ENCODE assay signal across 22 cellular contexts in genomic region chr4:81607947-81608346, GRCh38.
DNase-seq lines count a peak whose midpoint lies in the region; ATAC-seq, FAIRE-seq and TF ChIP-seq lines count a peak whose summit lies in the region.
"Had no signal": no experiment of that assay in that cellular context is flagged by ENCODE, and none has a peak within 500 bp of the region (broad histone marks: within the 10 kb centered on the region; RNA-seq: fewer than 3 reads in every experiment).

No MANE protein-coding gene starts in this region.

- no peaks in the 10 kb centered on the region for H3K36me3 Mint-ChIP-seq in memory B cell
- H3K36me3 Mint-ChIP-seq: neural progenitor cell had no signal

- no peaks in the 10 kb centered on the region for H3K4me1 ChIP-seq in right lobe of liver
- no peaks in the 10 kb centered on the region for H3K4me1 ChIP-seq in HepG2 (ENCODE audit: insufficient read depth, low read length)
- no peaks in the 10 kb centered on the region for H3K4me1 ChIP-seq in colonic mucosa
- H3K4me1 ChIP-seq: A549, neural progenitor cell had no signal

- H3K27ac ChIP-seq in right lobe of liver (no peak overlapping the region), HepG2 (ENCODE audit: extremely low read length, insufficient read depth, low read length) (no peak overlapping the region), colonic mucosa (no peak overlapping the region)
- H3K27ac ChIP-seq: A549, brain microvascular endothelial cell, C4-2B, neural progenitor cell, tibial nerve had no signal

- ATAC-seq in right lobe of liver (peak in 3 of 4 donors; percentile 33 to 66 (median 41)), HepG2 (no peak), memory B cell (ENCODE audit: low read depth) (no peak), GM21526 (IDR thresholded peaks at IDR 0.05; ENCODE audit: low FRiP score, unreplicated experiment) (no peak), HG02981 (IDR thresholded peaks at IDR 0.05; ENCODE audit: unreplicated experiment) (no peak)
- ATAC-seq: A549; stimulated activated naive CD8-positive, alpha-beta T cell treated with anti-CD3 and anti-CD28 coated beads, Interleukin-15, Interleukin-2, amounts not matched to agents 100 U/mL and 50 U/mL, for 24 hours had no signal

- no TSS peak for BruUV-seq in HepG2 (replicated peaks; lab: Mats Ljungman, UMichigan)

- intact Hi-C loops in right lobe of liver (cut with DNase I), result no loop called here
- intact Hi-C loops in HepG2 (cut with micrococcal nuclease; ENCODE audit: unreplicated experiment), result no loop called here
- intact Hi-C loops in colonic mucosa (cut with DNase I), result no loop called here

- in situ Hi-C loops in HepG2 (cut with HindIII; ENCODE audit: extremely low pct_ligation_motif_present, low pct_unique_long_range_greater_than_20kb), result no loop called here

- H3K4me3 ChIP-seq in right lobe of liver (no peak overlapping the region), HepG2 (replicated peaks in 1 of 3; ENCODE audit: insufficient read depth in 1 of 3, low read depth in 2 of 3, low read length in 3 of 3) (no peak overlapping the region), epithelial cell of esophagus (ENCODE audit: low read length) (no peak overlapping the region), colonic mucosa (no peak overlapping the region)
- H3K4me3 ChIP-seq: A549, heart left ventricle, neural progenitor cell, tibial nerve had no signal

- no peaks in the 10 kb centered on the region for H3K27me3 ChIP-seq in right lobe of liver
- no peaks in the 10 kb centered on the region; a peak in 1 of 5 replicates for H3K27me3 ChIP-seq in HepG2 (ENCODE audit: control insufficient read depth in 1 of 2, insufficient read depth in 2 of 2, low read length in 2 of 2)
- no peaks in the 10 kb centered on the region for H3K27me3 ChIP-seq in colonic mucosa
- H3K27me3 ChIP-seq: brain microvascular endothelial cell, heart left ventricle, neural progenitor cell, tibial nerve had no signal

- no peaks in the 10 kb centered on the region for H3K79me2 ChIP-seq in HepG2 (ENCODE audit: insufficient read depth, low read length)

- no peak overlapping the region for H3K9ac ChIP-seq in HepG2 (ENCODE audit: insufficient read depth, low read depth, low read length)
- H3K9ac ChIP-seq in colonic mucosa (ENCODE audit: low read depth in 2 of 2, low read length in 2 of 2), result no peak overlapping the region
- H3K9ac ChIP-seq: neural progenitor cell had no signal

- POLR2A ChIA-PET in HepG2 (lab: Yijun Ruan, JAX), result no interaction called here

- no peak overlapping the region for H3K4me3 Mint-ChIP-seq in memory B cell
- H3K4me3 Mint-ChIP-seq: dendritic cell treated with granulocyte-macrophage colony-stimulating factor and Interleukin-4, amounts not matched to agents 40 ng/mL and 50 ng/mL, for 4 days; neural progenitor cell had no signal

- H3K9me3 ChIP-seq in right lobe of liver, result no peaks in the 10 kb centered on the region
- H3K9me3 ChIP-seq in HepG2 (ENCODE audit: low read length), result no peaks in the 10 kb centered on the region
- H3K9me3 ChIP-seq in colonic mucosa, result no peaks in the 10 kb centered on the region
- H3K9me3 ChIP-seq: A549, heart left ventricle, tibial nerve had no signal

- no peaks in the 10 kb centered on the region for H3K36me3 ChIP-seq in right lobe of liver
- H3K36me3 ChIP-seq in HepG2 (replicated peaks in 1 of 2; ENCODE audit: control insufficient read depth in 1 of 2, insufficient read depth in 2 of 2, low read length in 2 of 2), result no peaks in the 10 kb centered on the region
- no peaks in the 10 kb centered on the region for H3K36me3 ChIP-seq in colonic mucosa
- H3K36me3 ChIP-seq: brain microvascular endothelial cell, heart left ventricle, neural progenitor cell, tibial nerve had no signal

- CTCF ChIA-PET in HepG2 (lab: Yijun Ruan, JAX; ENCODE audit: low intra/inter-chr PET ratio, low total read pairs), result no interaction called here

- WGBS in right lobe of liver (ENCODE audit: insufficient coverage, low coverage, low lambda C conversion rate, missing lambda C conversion rate), result 76% methylated on average over 3 of the region's 3 CpGs
- WGBS in HepG2 (ENCODE audit: low lambda C conversion rate), result 13% methylated on average over 3 of the region's 3 CpGs

- no peak overlapping the region for H2AFZ ChIP-seq in HepG2 (ENCODE audit: low read length)
- H2AFZ ChIP-seq: neural progenitor cell had no signal

- DNase-seq in right lobe of liver (no peak), HepG2 (ENCODE audit: low spot score) (no peak), epithelial cell of esophagus (ENCODE audit: low read depth) (peak; percentile 57), memory B cell (ENCODE audit: low spot score in 2 of 2) (no peak), GDM1 (lab: John Stamatoyannopoulos, UW) (no peak), colonic mucosa (no peak)
- DNase-seq: brain microvascular endothelial cell; DMS53; erythroblast; heart left ventricle; MM.1S; NCI-H1930; SIG-M5; stimulated activated naive CD8-positive, alpha-beta T cell treated with anti-CD3 and anti-CD28 coated beads, Interleukin-15, Interleukin-2, amounts not matched to agents 100 U/mL and 50 U/mL, for 24 hours; T-helper 2 cell had no signal

- TF ChIP-seq RAD21 in HepG2 (CRISPR knock-in tag; IDR thresholded peaks at IDR 0.05), result no peak

- TF ChIP-seq CTCF in right lobe of liver (IDR thresholded peaks at IDR 0.05) (no peak), HepG2 (CRISPR knock-in tag; IDR thresholded peaks at IDR 0.05) (no peak), epithelial cell of esophagus (IDR thresholded peaks at IDR 0.05; ENCODE audit: insufficient read depth, low read depth, low read length, missing control alignments) (no peak), colonic mucosa (IDR thresholded peaks at IDR 0.05) (no peak)

- TF ChIP-seq EP300 in HepG2 (IDR thresholded peaks at IDR 0.05; ENCODE audit: low read depth in 2 of 2, low read length in 2 of 2) (no peak), HepG2 (CRISPR knock-in tag; IDR thresholded peaks at IDR 0.05; ENCODE audit: borderline replicate concordance) (no peak)

- H3K9me3 Mint-ChIP-seq in memory B cell, result peaks cover 2% of the 10 kb centered on the region
- H3K9me3 Mint-ChIP-seq: dendritic cell treated with granulocyte-macrophage colony-stimulating factor and Interleukin-4, amounts not matched to agents 40 ng/mL and 50 ng/mL, for 4 days had no signal

- peak overlapping the region; percentile 90 for H3K27ac Mint-ChIP-seq in memory B cell
- H3K27ac Mint-ChIP-seq: neural progenitor cell had no signal

- no peaks in the 10 kb centered on the region for H4K20me1 ChIP-seq in HepG2 (ENCODE audit: insufficient read depth, low read length)

- TF ChIP-seq POLR2A in right lobe of liver (IDR thresholded peaks at IDR 0.05), result no peak
- TF ChIP-seq POLR2A in HepG2 (IDR thresholded peaks at IDR 0.05; ENCODE audit: insufficient read depth in 1 of 2, low read depth in 2 of 2, low read length in 2 of 2), result no peak

- FAIRE-seq in HepG2 (lab: Jason Lieb, UNC), result no peak
- FAIRE-seq: A549 had no signal

- peaks cover 35% of the 10 kb centered on the region for H3K4me1 Mint-ChIP-seq in memory B cell

- no peaks in the 10 kb centered on the region for H3K27me3 Mint-ChIP-seq in memory B cell
- H3K27me3 Mint-ChIP-seq: dendritic cell treated with granulocyte-macrophage colony-stimulating factor and Interleukin-4, amounts not matched to agents 40 ng/mL and 50 ng/mL, for 4 days had no signal

- no peak overlapping the region for H3K4me2 ChIP-seq in HepG2 (ENCODE audit: low read depth, low read length)
- H3K4me2 ChIP-seq: A549, neural progenitor cell had no signal

TF ChIP-seq in HepG2, 621 proteins besides CTCF, POLR2A, EP300 and RAD21 (continues in another document):
- TF ChIP-seq REST (IDR thresholded peaks at IDR 0.05; ENCODE audit: borderline replicate concordance in 1 of 2, low read depth in 1 of 2, low read length in 2 of 2) (no peak), SMC3 (IDR thresholded peaks at IDR 0.05; ENCODE audit: low read length) (no peak)

Comparison
In these comparisons a context has a peak if more than half of its experiments do, and no peak if none do; other contexts are left out.
1. ATAC-seq: peak in right lobe of liver (3 of 4); none in HepG2 (single experiment), memory B cell (single experiment), GM21526 (single experiment) and HG02981 (single experiment).